ENCODE assay signal across 1 cellular context in the genomic region with DNA sequence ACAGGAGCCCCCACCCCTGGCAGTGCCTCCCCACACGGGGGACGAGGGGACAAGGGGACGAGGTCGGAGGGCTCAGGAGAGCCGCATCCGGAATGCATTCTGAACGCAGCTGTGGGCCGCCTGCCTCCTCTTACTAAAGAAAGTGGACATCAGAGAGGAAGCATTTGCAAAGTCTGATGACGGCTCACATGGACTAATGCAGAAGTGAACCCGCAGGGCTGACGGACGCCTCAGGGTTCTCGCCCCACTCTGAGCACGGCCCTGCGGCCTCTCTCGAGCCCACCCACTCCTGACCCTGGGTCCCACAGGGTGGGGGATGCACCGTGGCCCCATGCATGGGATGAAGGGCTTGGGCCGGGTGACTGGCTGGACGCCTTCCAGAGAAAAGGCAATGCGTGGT.
TF ChIP-seq lines count a peak whose summit lies in the region.

No MANE protein-coding gene starts in this region.

TF ChIP-seq in H1, 55 proteins besides CTCF, POLR2A, EP300 and RAD21:
- TF ChIP-seq CHD7 (IDR thresholded peaks at IDR 0.05; ENCODE audit: insufficient replicate concordance, low read length) = no peak
- TF ChIP-seq POLR2AphosphoS5 (IDR thresholded peaks at IDR 0.05; ENCODE audit: low read depth, low read length) = no peak
- TF ChIP-seq ATF3 (IDR thresholded peaks at IDR 0.05; ENCODE audit: insufficient read depth, low read depth, low read length) = no peak
- TF ChIP-seq EZH2 (IDR thresholded peaks at IDR 0.05; ENCODE audit: low read depth, low read length, severe bottlenecking) = no peak
- no peak for TF ChIP-seq SIRT6 (IDR thresholded peaks at IDR 0.05; ENCODE audit: low read length)
- TF ChIP-seq SAP30 (IDR thresholded peaks at IDR 0.05; ENCODE audit: insufficient read depth, insufficient replicate concordance, low read length) = no peak
- no peak for TF ChIP-seq PHF8 (conservative IDR thresholded peaks at IDR 0.05; ENCODE audit: low read depth, low read length)
- TF ChIP-seq BACH1 (IDR thresholded peaks at IDR 0.05; ENCODE audit: low read length) = no peak
- no peak for TF ChIP-seq ATF2 (IDR thresholded peaks at IDR 0.05; ENCODE audit: low read length)
- TF ChIP-seq YY1 (IDR thresholded peaks at IDR 0.05; ENCODE audit: low read depth, low read length) = no peak
- no peak for TF ChIP-seq RFX5 (IDR thresholded peaks at IDR 0.05; ENCODE audit: borderline replicate concordance, low read depth, low read length)
